1 cellular context compared by ENCODE assay signal in genomic region chr18:47574966-47575365, GRCh38.
TF ChIP-seq lines count a peak whose summit lies in the region.

No MANE protein-coding gene starts in this region.

TF ChIP-seq in GM23338, 12 proteins besides CTCF, POLR2A, EP300 and RAD21 (continued from another document):
- TF ChIP-seq ZNF462 (CRISPR knock-in tag; IDR thresholded peaks at IDR 0.05) (no peak), NANOG (IDR thresholded peaks at IDR 0.05; ENCODE audit: borderline replicate concordance) (no peak)
